Comparison of ENCODE assay signal across 12 cellular contexts in the genomic region with DNA sequence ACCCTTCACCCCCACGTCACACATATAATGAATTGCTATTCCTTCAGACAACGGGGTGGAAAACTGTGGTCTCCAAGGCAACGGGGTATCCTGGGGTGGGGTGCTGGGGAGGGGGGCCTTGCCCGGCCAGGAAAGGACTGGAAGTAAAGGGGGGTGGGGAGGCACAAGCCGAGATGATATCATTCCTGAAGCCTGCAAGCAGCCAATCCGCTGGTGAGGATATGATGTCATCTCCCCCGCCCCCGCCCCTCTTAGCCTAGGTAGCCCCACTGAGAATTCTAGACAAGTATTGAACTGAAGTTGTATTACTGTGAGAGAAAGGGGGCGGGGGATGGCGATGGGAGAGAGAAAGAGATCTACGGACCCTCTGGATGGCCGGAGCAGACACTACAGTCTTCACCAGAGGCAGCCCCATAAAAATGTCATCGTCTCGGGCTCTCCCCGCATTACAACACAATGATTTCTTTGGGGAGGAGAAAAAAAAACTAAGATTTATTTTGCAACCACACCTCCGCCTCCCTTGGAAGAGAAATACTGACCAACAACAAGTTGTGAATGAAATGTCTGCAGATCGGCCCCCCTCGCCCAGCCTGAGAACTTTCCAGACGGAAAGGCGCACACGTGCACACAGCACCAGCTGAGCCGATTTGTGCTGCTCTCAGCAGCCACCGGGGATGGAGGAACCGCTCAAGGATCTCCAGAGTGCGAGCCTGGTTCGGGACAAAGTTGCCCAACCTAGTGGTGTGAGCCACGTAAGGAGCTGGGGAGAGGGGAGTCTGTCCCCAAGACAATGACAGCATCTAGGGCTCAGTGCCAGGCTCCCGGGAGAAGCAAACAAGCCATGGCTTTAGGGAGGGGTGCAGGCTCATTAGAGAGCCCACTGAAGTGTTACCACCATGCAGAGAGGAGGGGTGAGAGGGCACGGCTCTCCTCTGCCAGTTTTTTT.
A peak's percentile ranks its signal among the peaks of the same experiment; 100 is the strongest.
DNase-seq lines count a peak whose midpoint lies in the region; ATAC-seq and TF ChIP-seq lines count a peak whose summit lies in the region.
"Had no signal": no experiment of that assay in that cellular context is flagged by ENCODE, and none has a peak within 500 bp of the region (broad histone marks: within the 10 kb centered on the region; RNA-seq: fewer than 3 reads in every experiment).

No MANE protein-coding gene starts in this region.

- CTCF ChIA-PET in activated CD4-positive, alpha-beta memory T cell treated with anti-CD3 and anti-CD28 coated beads, Interleukin-2, amount 10 ng/mL, durations not matched to agents 7 days and 5 days (lab: Charles Lee): no interaction called here

- peaks cover 41% of the 10 kb centered on the region for H3K4me1 ChIP-seq in osteoblast (ENCODE audit: insufficient read depth, low read length)

- no peaks in the 10 kb centered on the region for H3K27me3 Mint-ChIP-seq in activated CD4-positive, alpha-beta memory T cell treated with anti-CD3 and anti-CD28 coated beads, Interleukin-2, amount 10 ng/mL, durations not matched to agents 7 days and 5 days

- no peak for TF ChIP-seq POLR2A in GM18505 (IDR thresholded peaks at IDR 0.05; ENCODE audit: borderline replicate concordance, extremely low read depth, insufficient read depth, insufficient read length)

- H3K4me2 ChIP-seq in osteoblast (ENCODE audit: insufficient read depth, low read length): peak overlapping the region; percentile 78

- H3K27ac Mint-ChIP-seq in activated CD4-positive, alpha-beta memory T cell treated with anti-CD3 and anti-CD28 coated beads, Interleukin-2, amount 10 ng/mL, durations not matched to agents 7 days and 5 days: no peak overlapping the region
- H3K27ac Mint-ChIP-seq: activated T-helper 2 cell treated with anti-CD3 and anti-CD28 coated beads, Interferon-gamma antibody, Interleukin-2, Interleukin-4, amounts not matched to agents 10 μg/mL and 5 μg/mL and 100 μg/mL, durations not matched to agents 14 hours and 24 hours and 36 hours had no signal

- peak; percentile 66 for DNase-seq in Ammon's horn (ENCODE audit: low spot score)
- peak; percentile 53 for DNase-seq in left ventricle myocardium superior
- DNase-seq in osteoblast (ENCODE audit: insufficient read length, low spot score, missing footprints): peak; percentile 69
- DNase-seq in GM13976 (ENCODE audit: low spot score): no peak
- no peak for DNase-seq in activated CD4-positive, alpha-beta memory T cell treated with anti-CD3 and anti-CD28 coated beads, Interleukin-2, amount 10 ng/mL, durations not matched to agents 7 days and 5 days
- DNase-seq: effector memory CD4-positive, alpha-beta T cell; NCI-H2107 had no signal

- H3K36me3 Mint-ChIP-seq in activated CD4-positive, alpha-beta memory T cell treated with anti-CD3 and anti-CD28 coated beads, Interleukin-2, amount 10 ng/mL, durations not matched to agents 7 days and 5 days (ENCODE audit: low read depth): no peaks in the 10 kb centered on the region

- intact Hi-C loops in left ventricle myocardium superior (cut with micrococcal nuclease): no loop called here

- peak overlapping the region; percentile 62 for H3K4me3 ChIP-seq in osteoblast (ENCODE audit: insufficient read depth, low read length)

- no peaks in the 10 kb centered on the region for H3K27me3 ChIP-seq in osteoblast (ENCODE audit: insufficient read depth, low read length)

- ATAC-seq in left ventricle myocardium superior (peak; percentile 65), GM18505 (IDR thresholded peaks at IDR 0.05; ENCODE audit: unreplicated experiment) (no peak), HG03378 (IDR thresholded peaks at IDR 0.05; ENCODE audit: unreplicated experiment) (no peak)

- no peaks in the 10 kb centered on the region for H4K20me1 ChIP-seq in osteoblast (ENCODE audit: insufficient read depth, low read length)

- H3K4me1 Mint-ChIP-seq in activated CD4-positive, alpha-beta memory T cell treated with anti-CD3 and anti-CD28 coated beads, Interleukin-2, amount 10 ng/mL, durations not matched to agents 7 days and 5 days: no peaks in the 10 kb centered on the region

- peak overlapping the region; percentile 52 for H2AFZ ChIP-seq in osteoblast (ENCODE audit: low read length)

- no peak overlapping the region for H3K4me3 Mint-ChIP-seq in activated CD4-positive, alpha-beta memory T cell treated with anti-CD3 and anti-CD28 coated beads, Interleukin-2, amount 10 ng/mL, durations not matched to agents 7 days and 5 days

- no peaks in the 10 kb centered on the region for H3K36me3 ChIP-seq in osteoblast (ENCODE audit: insufficient read depth, low read length)

- POLR2A ChIA-PET in activated CD4-positive, alpha-beta memory T cell treated with anti-CD3 and anti-CD28 coated beads, Interleukin-2, amount 10 ng/mL, durations not matched to agents 7 days and 5 days (lab: Charles Lee): no interaction called here

- H3K27ac ChIP-seq in angular gyrus (ENCODE audit: low read depth, low read length): peak overlapping the region; percentile 41
- no peak overlapping the region for H3K27ac ChIP-seq in osteoblast (ENCODE audit: low read depth, low read length)
- H3K27ac ChIP-seq: RWPE1 had no signal

- in situ Hi-C loops in GM13976 (cut with MboI; ENCODE audit: low sequenced_read_pairs, unreplicated experiment): no loop called here

- TF ChIP-seq CTCF in osteoblast (IDR thresholded peaks at IDR 0.05; ENCODE audit: extremely low read depth, low read depth, low read length) (no peak), GM13976 (IDR thresholded peaks at IDR 0.05; ENCODE audit: borderline replicate concordance, control extremely low read depth, extremely low read depth, insufficient read depth, missing control alignments) (no peak)

- no peaks in the 10 kb centered on the region for H3K79me2 ChIP-seq in osteoblast (ENCODE audit: insufficient read depth, low read length)

- H3K9me3 ChIP-seq in osteoblast (ENCODE audit: low read depth, low read length): no peaks in the 10 kb centered on the region

- no peaks in the 10 kb centered on the region for H3K9me3 Mint-ChIP-seq in activated CD4-positive, alpha-beta memory T cell treated with anti-CD3 and anti-CD28 coated beads, Interleukin-2, amount 10 ng/mL, durations not matched to agents 7 days and 5 days
- H3K9me3 Mint-ChIP-seq: activated T-helper 2 cell treated with anti-CD3 and anti-CD28 coated beads, Interferon-gamma antibody, Interleukin-2, Interleukin-4, amounts not matched to agents 10 μg/mL and 5 μg/mL and 100 μg/mL, durations not matched to agents 14 hours and 24 hours and 36 hours had no signal

Comparison
In these comparisons a context has a peak if more than half of its experiments do, and no peak if none do; other contexts are left out.
1. DNase-seq: peak in Ammon's horn (single experiment), left ventricle myocardium superior (single experiment) and osteoblast (single experiment); none in GM13976 (single experiment) and activated CD4-positive, alpha-beta memory T cell treated with anti-CD3 and anti-CD28 coated beads, Interleukin-2, amount 10 ng/mL, durations not matched to agents 7 days and 5 days (single experiment).